8 cellular contexts compared by ENCODE assay signal in the genomic region with DNA sequence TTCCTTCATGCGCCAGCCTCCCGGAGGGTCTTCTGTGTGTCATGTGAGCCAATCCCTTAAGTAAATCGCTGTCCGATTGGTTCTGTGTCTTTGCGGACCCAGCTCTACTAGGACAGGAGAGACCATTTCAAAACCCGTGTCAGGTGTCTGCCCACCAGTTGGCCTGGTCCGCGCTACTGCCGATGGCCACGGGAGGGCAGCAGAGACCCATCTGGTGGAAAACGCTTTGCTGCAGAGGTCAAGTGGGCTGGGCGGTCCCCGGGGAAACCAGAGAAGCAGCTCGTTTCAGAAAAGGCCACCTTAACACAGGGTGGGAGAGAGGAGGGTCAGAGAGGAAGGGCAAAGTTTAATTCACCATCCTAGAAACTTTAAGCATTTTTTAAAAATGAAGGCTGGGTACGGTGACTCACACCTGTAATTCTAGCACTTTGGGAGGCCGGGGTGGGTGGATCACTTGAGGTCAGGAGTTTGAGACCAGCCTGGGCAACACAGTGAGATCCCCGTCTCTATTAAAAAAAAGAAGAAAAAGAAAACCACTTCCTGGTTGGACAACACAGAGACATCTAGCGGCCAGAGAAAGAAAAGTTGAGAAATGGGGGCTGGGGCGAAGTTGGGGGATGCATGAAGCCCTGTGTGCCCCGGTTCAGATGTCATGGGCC. TPM values are rescaled to one million over a fixed set of nuclear protein-coding genes. Genes with fewer than 3 reads are reported as not detected.
A peak's percentile ranks its signal among the peaks of the same experiment; 100 is the strongest.
DNase-seq lines count a peak whose midpoint lies in the region; ATAC-seq and TF ChIP-seq lines count a peak whose summit lies in the region.

No MANE protein-coding gene starts in this region.

- H3K79me2 ChIP-seq in neural cell (replicated peaks; ENCODE audit: insufficient read depth, low read length): no peaks in the 10 kb centered on the region

- H3K4me3 ChIP-seq in AG04449 (ENCODE audit: low read depth, low read length) (no peak overlapping the region), neural cell (ENCODE audit: low read length) (no peak overlapping the region)

- no peaks in the 10 kb centered on the region for H4K20me1 ChIP-seq in neural cell (ENCODE audit: insufficient read depth)

- no peak overlapping the region for H3K4me2 ChIP-seq in neural cell (ENCODE audit: low read length)

- DNase-seq in AG04449 (ENCODE audit: low read depth, low spot score): no peak
- peak; percentile 56 to 61 for DNase-seq in Kasumi-1 (lab: John Stamatoyannopoulos, UW)
- DNase-seq in RPMI8226: peak; percentile 76
- peak; percentile 64 to 69 for DNase-seq in activated T-helper 1 cell treated with anti-CD3 and anti-CD28 coated beads, Interleukin-2, amount 50 U/mL, for 16 hours (ENCODE audit: low read depth in 1 of 2, low spot score in 1 of 2)
- peak; percentile 75 for DNase-seq in fibroblast of peridontal ligament (ENCODE audit: extremely low read depth)
- DNase-seq in stimulated activated naive CD8-positive, alpha-beta T cell treated with anti-CD3 and anti-CD28 coated beads, Interleukin-15, Interleukin-2, amounts not matched to agents 100 U/mL and 50 U/mL, for 24 hours: peak; percentile 95

- H3K27me3 ChIP-seq in neural cell (ENCODE audit: insufficient read depth, low read depth, low read length): no peaks in the 10 kb centered on the region

- H3K9me3 ChIP-seq in neural cell (ENCODE audit: low read length): no peaks in the 10 kb centered on the region

- H3F3A ChIP-seq in neural cell (ENCODE audit: insufficient read depth, low read length, poor library complexity, severe bottlenecking): no peaks in the 10 kb centered on the region

- H3K27ac ChIP-seq in neural cell (ENCODE audit: low read length): no peak overlapping the region

- no peak overlapping the region for H2AFZ ChIP-seq in neural cell (ENCODE audit: low read depth, low read length)

- peak; percentile 75 for ATAC-seq in GM18909 (IDR thresholded peaks at IDR 0.05; ENCODE audit: poor library complexity, unreplicated experiment)
- ATAC-seq in stimulated activated naive CD8-positive, alpha-beta T cell treated with anti-CD3 and anti-CD28 coated beads, Interleukin-15, Interleukin-2, amounts not matched to agents 100 U/mL and 50 U/mL, for 24 hours: peak; percentile 84

- TF ChIP-seq RAD21 in neural cell (conservative IDR thresholded peaks at IDR 0.05): peak; percentile 92

- POLR2A ChIA-PET in AG04449 (lab: Yijun Ruan, JAX): interaction anchor here (0.6 kb wide), 2 partner anchors 172 to 422 kb away, joined by 3 read pairs; no protein-coding TSS in a partner anchor

- no peaks in the 10 kb centered on the region for H3K9me2 ChIP-seq in neural cell (ENCODE audit: insufficient read depth, low read length)

- no peaks in the 10 kb centered on the region for H3K36me3 ChIP-seq in neural cell (ENCODE audit: insufficient read depth, low read length)

- CTCF ChIA-PET in AG04449 (lab: Yijun Ruan, JAX): interaction anchor here (0.5 to 4.6 kb wide), 100 partner anchors 10 to 604 kb away, joined by 3 to 63 read pairs (median 5); no protein-coding TSS in a partner anchor

- TF ChIP-seq CTCF in AG04449 (IDR thresholded peaks at IDR 0.05; ENCODE audit: insufficient read depth, low read length, missing control alignments) (peak; percentile 99), neural cell (IDR thresholded peaks at IDR 0.05; ENCODE audit: poor library complexity, severe bottlenecking) (peak; percentile 94)

- TF ChIP-seq EP300 in neural cell (conservative IDR thresholded peaks at IDR 0.05; ENCODE audit: poor library complexity, severe bottlenecking): no peak

- no peak overlapping the region for H3K9ac ChIP-seq in neural cell (ENCODE audit: low read length)

TF ChIP-seq in neural cell, 6 proteins besides CTCF, POLR2A, EP300 and RAD21:
- TF ChIP-seq EZH2 (IDR thresholded peaks at IDR 0.05; ENCODE audit: borderline replicate concordance, insufficient read depth, low read length, poor library complexity, severe bottlenecking) (no peak), SMC3 (conservative IDR thresholded peaks at IDR 0.05; ENCODE audit: poor library complexity) (peak; percentile 90)

RNA-seq across cellular contexts. Expression of gene CIBAR2, which starts 2.8 kb away (rescaled TPM):
- not detected in 2 replicates for polyA plus RNA-seq in neural cell
- not detected in 2 replicates for polyA minus RNA-seq in neural cell
